1 cellular context compared by ENCODE assay signal in genomic region chr4:783133-783541, GRCh38.
A peak's percentile ranks its signal among the peaks of the same experiment; 100 is the strongest.
TF ChIP-seq lines count a peak whose summit lies in the region.

No MANE protein-coding gene starts in this region.

TF ChIP-seq in HepG2, 621 proteins besides CTCF, POLR2A, EP300 and RAD21:
- TF ChIP-seq HNF1B (CRISPR knock-in tag; IDR thresholded peaks at IDR 0.05) (0 out of 2 replicates have a peak, but pooled peaks have one; percentile 29), ZNF460 (CRISPR knock-in tag; IDR thresholded peaks at IDR 0.05; ENCODE audit: borderline replicate concordance) (0 out of 2 replicates have a peak, but pooled peaks have one; percentile 5), ZNF18 (CRISPR knock-in tag; IDR thresholded peaks at IDR 0.05; ENCODE audit: insufficient replicate concordance) (no peak), HNRNPL (IDR thresholded peaks at IDR 0.05; ENCODE audit: low read depth, low read length) (peak; percentile 70; the same call in 1 of the 2 replicates), ZNF407 (CRISPR knock-in tag; IDR thresholded peaks at IDR 0.05; ENCODE audit: not compliant biosample characterization) (peak; percentile 38), ZKSCAN8 (CRISPR knock-in tag; IDR thresholded peaks at IDR 0.05; ENCODE audit: borderline replicate concordance) (no peak)
- TF ChIP-seq, protein P1, sequence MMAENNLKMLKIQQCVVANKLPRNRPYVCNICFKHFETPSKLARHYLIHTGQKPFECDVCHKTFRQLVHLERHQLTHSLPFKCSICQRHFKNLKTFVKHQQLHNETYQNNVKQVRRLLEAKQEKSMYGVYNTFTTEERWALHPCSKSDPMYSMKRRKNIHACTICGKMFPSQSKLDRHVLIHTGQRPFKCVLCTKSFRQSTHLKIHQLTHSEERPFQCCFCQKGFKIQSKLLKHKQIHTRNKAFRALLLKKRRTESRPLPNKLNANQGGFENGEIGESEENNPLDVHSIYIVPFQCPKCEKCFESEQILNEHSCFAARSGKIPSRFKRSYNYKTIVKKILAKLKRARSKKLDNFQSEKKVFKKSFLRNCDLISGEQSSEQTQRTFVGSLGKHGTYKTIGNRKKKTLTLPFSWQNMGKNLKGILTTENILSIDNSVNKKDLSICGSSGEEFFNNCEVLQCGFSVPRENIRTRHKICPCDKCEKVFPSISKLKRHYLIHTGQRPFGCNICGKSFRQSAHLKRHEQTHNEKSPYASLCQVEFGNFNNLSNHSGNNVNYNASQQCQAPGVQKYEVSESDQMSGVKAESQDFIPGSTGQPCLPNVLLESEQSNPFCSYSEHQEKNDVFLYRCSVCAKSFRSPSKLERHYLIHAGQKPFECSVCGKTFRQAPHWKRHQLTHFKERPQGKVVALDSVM (CRISPR knock-in tag; IDR thresholded peaks at IDR 0.05): peak; percentile 58; the same call in 1 of the 2 replicates
TF ChIP-seq in HepG2: peak in this region for 5.
